Comparison of ENCODE assay signal across 1 cellular context in the genomic region with DNA sequence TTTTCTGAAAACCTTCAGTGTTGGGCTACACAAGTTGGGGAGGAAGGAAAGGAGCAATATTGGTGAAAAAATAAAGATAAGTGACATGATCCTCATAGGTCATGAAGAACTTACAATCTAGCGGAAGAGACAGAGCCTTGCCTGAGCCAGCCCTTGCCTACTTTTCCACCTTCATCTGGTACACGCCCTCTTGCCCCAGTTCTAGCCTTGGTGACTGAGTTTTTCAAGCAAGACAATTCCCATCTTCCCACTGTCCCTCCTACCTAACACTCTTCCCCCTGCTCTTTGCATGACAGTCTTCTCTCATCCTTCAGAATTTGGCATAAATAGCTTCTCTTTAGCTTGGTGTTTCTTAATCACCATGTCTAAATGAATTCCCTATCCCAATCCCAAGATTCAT.
TF ChIP-seq lines count a peak whose summit lies in the region.

No MANE protein-coding gene starts in this region.

TF ChIP-seq in IMR-90, 13 proteins besides CTCF, POLR2A, EP300 and RAD21 (continued from another document):
- TF ChIP-seq, protein P1, sequence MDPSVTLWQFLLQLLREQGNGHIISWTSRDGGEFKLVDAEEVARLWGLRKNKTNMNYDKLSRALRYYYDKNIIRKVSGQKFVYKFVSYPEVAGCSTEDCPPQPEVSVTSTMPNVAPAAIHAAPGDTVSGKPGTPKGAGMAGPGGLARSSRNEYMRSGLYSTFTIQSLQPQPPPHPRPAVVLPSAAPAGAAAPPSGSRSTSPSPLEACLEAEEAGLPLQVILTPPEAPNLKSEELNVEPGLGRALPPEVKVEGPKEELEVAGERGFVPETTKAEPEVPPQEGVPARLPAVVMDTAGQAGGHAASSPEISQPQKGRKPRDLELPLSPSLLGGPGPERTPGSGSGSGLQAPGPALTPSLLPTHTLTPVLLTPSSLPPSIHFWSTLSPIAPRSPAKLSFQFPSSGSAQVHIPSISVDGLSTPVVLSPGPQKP (IDR thresholded peaks at IDR 0.05; ENCODE audit: borderline replicate concordance, low read depth, low read length) = no peak
- TF ChIP-seq, protein P2, sequence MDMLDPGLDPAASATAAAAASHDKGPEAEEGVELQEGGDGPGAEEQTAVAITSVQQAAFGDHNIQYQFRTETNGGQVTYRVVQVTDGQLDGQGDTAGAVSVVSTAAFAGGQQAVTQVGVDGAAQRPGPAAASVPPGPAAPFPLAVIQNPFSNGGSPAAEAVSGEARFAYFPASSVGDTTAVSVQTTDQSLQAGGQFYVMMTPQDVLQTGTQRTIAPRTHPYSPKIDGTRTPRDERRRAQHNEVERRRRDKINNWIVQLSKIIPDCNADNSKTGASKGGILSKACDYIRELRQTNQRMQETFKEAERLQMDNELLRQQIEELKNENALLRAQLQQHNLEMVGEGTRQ (IDR thresholded peaks at IDR 0.05; ENCODE audit: low read depth, low read length) = no peak
- no peak for TF ChIP-seq MAZ (IDR thresholded peaks at IDR 0.05; ENCODE audit: borderline replicate concordance, low read depth, low read length)
